In the genomic region with DNA sequence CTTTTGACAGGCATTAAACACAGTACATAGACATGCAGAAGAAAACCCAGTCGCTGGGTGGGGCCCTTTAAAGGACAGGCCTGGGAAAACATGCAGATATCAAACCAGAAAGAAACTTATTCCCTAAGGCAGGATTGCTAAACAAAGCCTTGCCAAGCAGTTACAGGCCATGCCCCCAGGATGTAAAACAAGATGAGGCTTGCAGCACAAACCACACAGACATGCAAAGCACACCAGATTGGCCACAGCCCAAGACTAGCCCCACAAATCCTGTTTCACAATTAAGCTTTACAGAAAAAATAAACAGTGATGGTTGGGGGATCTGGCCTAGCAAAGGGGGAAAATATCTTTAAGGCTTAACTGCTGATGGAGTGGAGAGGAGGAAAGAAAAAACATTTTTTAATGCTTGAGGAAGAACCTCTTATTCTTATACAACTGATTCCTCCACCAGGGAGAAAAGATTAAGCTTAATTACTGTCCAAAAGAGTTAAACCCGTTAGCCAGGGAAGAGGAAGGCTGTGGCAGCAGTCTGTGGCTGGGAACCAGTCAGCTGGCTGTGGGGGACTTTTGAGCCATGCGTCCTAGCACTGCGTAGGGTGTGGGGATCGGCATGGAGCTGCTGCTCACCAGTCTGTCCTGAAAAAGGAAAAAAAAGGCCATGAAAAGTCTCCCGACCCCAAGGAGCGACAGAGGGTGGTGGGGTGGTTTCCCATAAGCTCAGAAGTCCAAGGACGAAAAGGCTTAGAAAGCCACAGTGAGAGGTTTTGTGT, we compare ENCODE assay signal across 1 cellular context.
TF ChIP-seq lines count a peak whose summit lies in the region.

No MANE protein-coding gene starts in this region.

TF ChIP-seq in IMR-90, 13 proteins besides CTCF, POLR2A, EP300 and RAD21:
- TF ChIP-seq CHD1 (IDR thresholded peaks at IDR 0.05; ENCODE audit: low read depth, low read length): no peak
- TF ChIP-seq MXI1 (IDR thresholded peaks at IDR 0.05; ENCODE audit: borderline replicate concordance, low read depth, low read length): no peak
- no peak for TF ChIP-seq CEBPB (IDR thresholded peaks at IDR 0.05; ENCODE audit: low read depth, low read length)
- no peak for TF ChIP-seq RFX5 (IDR thresholded peaks at IDR 0.05; ENCODE audit: low read depth, low read length)
- TF ChIP-seq, protein P1, sequence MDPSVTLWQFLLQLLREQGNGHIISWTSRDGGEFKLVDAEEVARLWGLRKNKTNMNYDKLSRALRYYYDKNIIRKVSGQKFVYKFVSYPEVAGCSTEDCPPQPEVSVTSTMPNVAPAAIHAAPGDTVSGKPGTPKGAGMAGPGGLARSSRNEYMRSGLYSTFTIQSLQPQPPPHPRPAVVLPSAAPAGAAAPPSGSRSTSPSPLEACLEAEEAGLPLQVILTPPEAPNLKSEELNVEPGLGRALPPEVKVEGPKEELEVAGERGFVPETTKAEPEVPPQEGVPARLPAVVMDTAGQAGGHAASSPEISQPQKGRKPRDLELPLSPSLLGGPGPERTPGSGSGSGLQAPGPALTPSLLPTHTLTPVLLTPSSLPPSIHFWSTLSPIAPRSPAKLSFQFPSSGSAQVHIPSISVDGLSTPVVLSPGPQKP (IDR thresholded peaks at IDR 0.05; ENCODE audit: borderline replicate concordance, low read depth, low read length): no peak
- no peak for TF ChIP-seq NFE2L2 (IDR thresholded peaks at IDR 0.05; ENCODE audit: low read depth, low read length)
- TF ChIP-seq FOS (IDR thresholded peaks at IDR 0.05; ENCODE audit: low read depth, low read length): no peak
- TF ChIP-seq USF2 (IDR thresholded peaks at IDR 0.05; ENCODE audit: low read depth, low read length): no peak
- TF ChIP-seq RCOR1 (IDR thresholded peaks at IDR 0.05; ENCODE audit: insufficient replicate concordance, low read length): no peak
